Comparison of ENCODE assay signal across 8 cellular contexts in genomic region chr12:96881608-96882007, GRCh38.
"Had no signal": no experiment of that assay in that cellular context is flagged by ENCODE, and none has a peak within 500 bp of the region (broad histone marks: within the 10 kb centered on the region; RNA-seq: fewer than 3 reads in every experiment).

No MANE protein-coding gene starts in this region.

- ATAC-seq: GM12878 had no signal

- FAIRE-seq: G401.6, GM12878, GM12891, GM12892, GM18507, GM19239 had no signal

- DNase-seq: GDM1, GF-D8 had no signal

- H3K4me3 ChIP-seq: GM12878 had no signal
